Comparison of ENCODE assay signal across 1 cellular context in genomic region chr5:159097461-159098284, GRCh38.
TF ChIP-seq lines count a peak whose summit lies in the region.

No MANE protein-coding gene starts in this region.

TF ChIP-seq in GM12878, 131 proteins besides CTCF, POLR2A, EP300 and RAD21 (continued from another document and continues in another):
- TF ChIP-seq ZNF592 (IDR thresholded peaks at IDR 0.05) (no peak), CEBPB (IDR thresholded peaks at IDR 0.05; ENCODE audit: borderline replicate concordance in 1 of 2, low read depth in 2 of 2, low read length in 2 of 2) (no peak), CHD2 (IDR thresholded peaks at IDR 0.05; ENCODE audit: borderline replicate concordance, low read depth, low read length) (no peak), CEBPZ (IDR thresholded peaks at IDR 0.05; ENCODE audit: low read depth, low read length) (no peak), JUND (IDR thresholded peaks at IDR 0.05; ENCODE audit: low read depth, low read length) (no peak), SMC3 (IDR thresholded peaks at IDR 0.05; ENCODE audit: borderline replicate concordance, low read length) (no peak), ZNF384 (IDR thresholded peaks at IDR 0.05; ENCODE audit: borderline replicate concordance, low read depth, low read length) (no peak), TCF3 (IDR thresholded peaks at IDR 0.05; ENCODE audit: borderline replicate concordance, insufficient read depth, low read depth, low read length) (0 out of 2 replicates have a peak, but pooled peaks have one; percentile 21), SIX5 (IDR thresholded peaks at IDR 0.05; ENCODE audit: low read depth, low read length, severe bottlenecking) (no peak), STAT1 (conservative IDR thresholded peaks at IDR 0.05) (no peak), BHLHE40 (IDR thresholded peaks at IDR 0.05; ENCODE audit: borderline replicate concordance in 1 of 2, low read depth in 2 of 2, low read length in 1 of 2) (peak; percentile 64 to 77), BCL11A (IDR thresholded peaks at IDR 0.05; ENCODE audit: low read depth, low read length) (no peak), CREM (IDR thresholded peaks at IDR 0.05; ENCODE audit: low read depth) (0 out of 2 replicates have a peak, but pooled peaks have one; percentile 39), USF1 (IDR thresholded peaks at IDR 0.05; ENCODE audit: borderline replicate concordance, extremely low read length, insufficient read depth, low read depth, low read length) (no peak), ATF7 (IDR thresholded peaks at IDR 0.05; ENCODE audit: low read depth) (peak; percentile 83), FOS (IDR thresholded peaks at IDR 0.05; ENCODE audit: borderline replicate concordance, extremely low read depth, insufficient read length) (no peak), SREBF2 (IDR thresholded peaks at IDR 0.05; ENCODE audit: low read length) (no peak), POLR2AphosphoS5 (IDR thresholded peaks at IDR 0.05; ENCODE audit: low read length) (no peak; the same call in 1 of the 2 replicates), NFYA (IDR thresholded peaks at IDR 0.05; ENCODE audit: borderline replicate concordance, low read depth, low read length) (no peak), GATAD2B (conservative IDR thresholded peaks at IDR 0.05; ENCODE audit: low read depth) (0 out of 2 replicates have a peak, but pooled peaks have one; percentile 33), IRF5 (IDR thresholded peaks at IDR 0.05; ENCODE audit: borderline replicate concordance) (no peak), SPI1 (IDR thresholded peaks at IDR 0.05; ENCODE audit: borderline replicate concordance, insufficient read depth, low read depth, low read length) (no peak; the same call in 1 of the 2 replicates), TAF1 (IDR thresholded peaks at IDR 0.05; ENCODE audit: borderline replicate concordance, low read depth, low read length) (no peak; the same call in 1 of the 2 replicates), NR2F1 (conservative IDR thresholded peaks at IDR 0.05) (no peak), SMAD1 (IDR thresholded peaks at IDR 0.05; ENCODE audit: low read depth, partially characterized antibody) (no peak), EGR1 (IDR thresholded peaks at IDR 0.05; ENCODE audit: borderline replicate concordance in 1 of 2, low read depth in 2 of 2, low read length in 2 of 2) (0 out of 3 replicates have a peak, but pooled peaks of 1 of the 2 experiments have one; percentile 14), CHD4 (IDR thresholded peaks at IDR 0.05) (no peak), ZNF207 (IDR thresholded peaks at IDR 0.05; ENCODE audit: borderline replicate concordance) (no peak), RFX5 (IDR thresholded peaks at IDR 0.05; ENCODE audit: low read depth, low read length) (no peak), EED (IDR thresholded peaks at IDR 0.05; ENCODE audit: low read depth) (peak; percentile 77), HDAC2 (IDR thresholded peaks at IDR 0.05) (no peak), NR2C2 (IDR thresholded peaks at IDR 0.05; ENCODE audit: borderline replicate concordance, control insufficient read depth, insufficient read length, low read depth) (no peak), MEF2B (IDR thresholded peaks at IDR 0.05; ENCODE audit: partially characterized antibody, poor library complexity, severe bottlenecking) (peak; percentile 8), NFXL1 (IDR thresholded peaks at IDR 0.05; ENCODE audit: borderline replicate concordance) (no peak), MLLT1 (IDR thresholded peaks at IDR 0.05) (no peak; the same call in none of the 2 replicates), KDM1A (IDR thresholded peaks at IDR 0.05; ENCODE audit: borderline replicate concordance) (no peak), SUPT20H (IDR thresholded peaks at IDR 0.05; ENCODE audit: borderline replicate concordance, control insufficient read depth, low read depth, low read length) (no peak), ZZZ3 (IDR thresholded peaks at IDR 0.05; ENCODE audit: control insufficient read depth, insufficient read length, low read depth) (no peak), NR2C1 (IDR thresholded peaks at IDR 0.05) (no peak), PML (IDR thresholded peaks at IDR 0.05; ENCODE audit: low read length) (no peak), JUNB (IDR thresholded peaks at IDR 0.05) (no peak), ZBED1 (IDR thresholded peaks at IDR 0.05; ENCODE audit: borderline replicate concordance) (no peak), PBX3 (IDR thresholded peaks at IDR 0.05; ENCODE audit: insufficient replicate concordance, low read depth, low read length) (no peak), RELA (IDR thresholded peaks at IDR 0.05; ENCODE audit: borderline replicate concordance, partially characterized antibody) (no peak), RUNX3 (IDR thresholded peaks at IDR 0.05; ENCODE audit: low read length) (no peak), MEF2A (IDR thresholded peaks at IDR 0.05; ENCODE audit: insufficient read depth, low read depth, low read length) (no peak), MXI1 (IDR thresholded peaks at IDR 0.05; ENCODE audit: low read depth, low read length) (peak; percentile 21; the same call in 1 of the 2 replicates)
- TF ChIP-seq, protein P1, sequence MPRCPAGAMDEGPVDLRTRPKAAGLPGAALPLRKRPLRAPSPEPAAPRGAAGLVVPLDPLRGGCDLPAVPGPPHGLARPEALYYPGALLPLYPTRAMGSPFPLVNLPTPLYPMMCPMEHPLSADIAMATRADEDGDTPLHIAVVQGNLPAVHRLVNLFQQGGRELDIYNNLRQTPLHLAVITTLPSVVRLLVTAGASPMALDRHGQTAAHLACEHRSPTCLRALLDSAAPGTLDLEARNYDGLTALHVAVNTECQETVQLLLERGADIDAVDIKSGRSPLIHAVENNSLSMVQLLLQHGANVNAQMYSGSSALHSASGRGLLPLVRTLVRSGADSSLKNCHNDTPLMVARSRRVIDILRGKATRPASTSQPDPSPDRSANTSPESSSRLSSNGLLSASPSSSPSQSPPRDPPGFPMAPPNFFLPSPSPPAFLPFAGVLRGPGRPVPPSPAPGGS (IDR thresholded peaks at IDR 0.05; ENCODE audit: borderline replicate concordance, insufficient read depth, low read depth, low read length, poor library complexity, severe bottlenecking): no peak
- TF ChIP-seq, protein P2, sequence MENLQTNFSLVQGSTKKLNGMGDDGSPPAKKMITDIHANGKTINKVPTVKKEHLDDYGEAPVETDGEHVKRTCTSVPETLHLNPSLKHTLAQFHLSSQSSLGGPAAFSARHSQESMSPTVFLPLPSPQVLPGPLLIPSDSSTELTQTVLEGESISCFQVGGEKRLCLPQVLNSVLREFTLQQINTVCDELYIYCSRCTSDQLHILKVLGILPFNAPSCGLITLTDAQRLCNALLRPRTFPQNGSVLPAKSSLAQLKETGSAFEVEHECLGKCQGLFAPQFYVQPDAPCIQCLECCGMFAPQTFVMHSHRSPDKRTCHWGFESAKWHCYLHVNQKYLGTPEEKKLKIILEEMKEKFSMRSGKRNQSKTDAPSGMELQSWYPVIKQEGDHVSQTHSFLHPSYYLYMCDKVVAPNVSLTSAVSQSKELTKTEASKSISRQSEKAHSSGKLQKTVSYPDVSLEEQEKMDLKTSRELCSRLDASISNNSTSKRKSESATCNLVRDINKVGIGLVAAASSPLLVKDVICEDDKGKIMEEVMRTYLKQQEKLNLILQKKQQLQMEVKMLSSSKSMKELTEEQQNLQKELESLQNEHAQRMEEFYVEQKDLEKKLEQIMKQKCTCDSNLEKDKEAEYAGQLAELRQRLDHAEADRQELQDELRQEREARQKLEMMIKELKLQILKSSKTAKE (IDR thresholded peaks at IDR 0.05; ENCODE audit: low read depth, poor library complexity, severe bottlenecking): no peak
